ENCODE assay signal across 8 cellular contexts in the genomic region with DNA sequence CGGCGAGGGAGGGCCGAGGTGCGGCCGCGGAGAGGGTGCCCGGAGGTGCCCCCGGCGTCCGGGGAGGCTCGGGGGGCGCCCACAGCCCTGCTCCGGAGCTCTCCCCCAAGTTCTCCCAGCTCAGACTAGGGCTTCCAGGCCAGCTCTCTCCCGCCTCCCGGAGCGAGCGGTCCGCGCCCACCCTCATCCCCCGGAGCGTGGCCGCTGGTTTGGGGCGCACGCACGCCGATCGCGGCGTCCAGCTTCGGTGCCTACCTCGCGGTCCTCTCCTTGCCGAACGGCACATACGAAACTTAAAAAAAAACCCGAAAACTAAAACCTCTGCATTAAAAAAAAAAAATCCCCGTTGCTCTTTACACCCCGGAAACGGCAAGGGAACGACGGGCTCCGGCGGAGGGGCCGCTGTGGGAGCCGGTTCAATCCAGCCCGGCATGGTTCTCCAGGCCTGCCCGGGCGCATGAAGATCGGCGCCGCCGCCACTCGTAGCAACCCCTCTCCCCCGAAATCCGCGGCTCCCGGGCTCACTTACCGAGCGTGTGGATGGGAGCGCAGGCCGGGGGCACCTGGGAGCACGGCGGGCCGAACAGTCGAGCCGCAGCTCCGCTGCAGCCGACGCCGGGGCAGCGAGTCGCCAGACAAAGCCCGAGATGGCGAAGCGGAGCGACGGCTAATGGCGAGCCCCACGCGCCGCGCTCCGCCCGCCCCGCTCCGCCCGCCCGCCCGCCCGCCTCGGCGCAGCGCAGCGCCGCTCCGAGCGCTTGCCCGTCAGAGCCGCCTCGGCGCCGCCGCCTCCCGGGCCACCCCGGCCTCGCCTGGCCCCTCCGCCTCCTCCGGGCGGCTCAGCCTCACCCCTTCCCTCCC. TPM values are rescaled to one million over a fixed set of nuclear protein-coding genes. Genes with fewer than 3 reads are reported as not detected.
A peak's percentile ranks its signal among the peaks of the same experiment; 100 is the strongest.
DNase-seq lines count a peak whose midpoint lies in the region; ATAC-seq and TF ChIP-seq lines count a peak whose summit lies in the region.

No MANE protein-coding gene starts in this region.

- WGBS in heart left ventricle, 4 donors: 0% methylated on average over 48 to 109 of the region's 109 CpGs

- peak overlapping the region; percentile 97 for H3K9ac ChIP-seq in adipocyte (ENCODE audit: low read length)

- TF ChIP-seq CTCF in RWPE2 (IDR thresholded peaks at IDR 0.05; ENCODE audit: poor library complexity, severe bottlenecking) (no peak), heart left ventricle (IDR thresholded peaks at IDR 0.05) (no peak)

- H3K9me3 ChIP-seq in RWPE2 (ENCODE audit: severe bottlenecking) (no peaks in the 10 kb centered on the region), adipocyte (ENCODE audit: control insufficient read depth, low read length) (no peaks in the 10 kb centered on the region), heart left ventricle (no peaks in the 10 kb centered on the region)

- DNase-seq in D341Med (ENCODE audit: low spot score): peak; percentile 80
- DNase-seq in RWPE2 (ENCODE audit: low spot score): no peak
- peak; percentile 82 for DNase-seq in adipocyte (ENCODE audit: low read depth)
- DNase-seq in heart left ventricle: peak; percentile 53 to 77 (median 57)
- peak in 8 of 10 donors; percentile 23 to 93 (median 59) for DNase-seq in posterior cingulate gyrus
- no peak for DNase-seq in putamen (ENCODE audit: low spot score)

- H3K4me1 ChIP-seq in RWPE2 (ENCODE audit: insufficient read depth, poor library complexity, severe bottlenecking): peaks cover 19% of the 10 kb centered on the region
- peaks cover 44% of the 10 kb centered on the region for H3K4me1 ChIP-seq in adipocyte (ENCODE audit: control insufficient read depth, insufficient read depth, low read length)
- H3K4me1 ChIP-seq in heart left ventricle: peaks cover 4 to 53% (median 42%) of the 10 kb centered on the region in 12 donors

- intact Hi-C loops in heart left ventricle (cut with DNase I): loop anchor here in 7 of 10 donors (1.0 to 10.0 kb wide), 3 partner anchors 54 to 105 kb away; partner anchors contain the start of gene RUNDC3A (in 1 of the 7)
- intact Hi-C loops in posterior cingulate gyrus (cut with DNase I): loop anchor here (1.0 kb wide), 1 partner anchor 88 kb away; the partner anchor contains the start of gene RUNDC3A

- peak in 1 of 2 donors; percentile 14 for TF ChIP-seq POLR2A in heart left ventricle (IDR thresholded peaks at IDR 0.05)

- peak overlapping the region; percentile 83 for H3K4me3 ChIP-seq in RWPE2 (ENCODE audit: severe bottlenecking)
- peak overlapping the region; percentile 90 for H3K4me3 ChIP-seq in adipocyte (ENCODE audit: low read length)
- H3K4me3 ChIP-seq in heart left ventricle: peak overlapping the region; percentile 76 to 100 (median 96)

- H3K36me3 ChIP-seq in RWPE2 (ENCODE audit: low read depth) (peaks cover 20% of the 10 kb centered on the region), adipocyte (ENCODE audit: control insufficient read depth, insufficient read depth, low read length, severe bottlenecking) (peaks cover 17% of the 10 kb centered on the region), heart left ventricle (peaks cover 5 to 19% (median 16%) of the 10 kb centered on the region in 9 donors)

- no peaks in the 10 kb centered on the region for H3K27me3 ChIP-seq in RWPE2 (ENCODE audit: insufficient read depth, poor library complexity, severe bottlenecking)
- no peaks in the 10 kb centered on the region for H3K27me3 ChIP-seq in adipocyte (replicated peaks; ENCODE audit: control insufficient read depth, insufficient read depth, low read length)
- no peaks in the 10 kb centered on the region for H3K27me3 ChIP-seq in heart left ventricle

- peak; percentile 9 for ATAC-seq in HG02642 (IDR thresholded peaks at IDR 0.05; ENCODE audit: poor library complexity, unreplicated experiment)
- ATAC-seq in RWPE2 (ENCODE audit: low read depth): peak; percentile 7; the same call in 1 of the 3 replicates
- peak in 3 of 4 donors; percentile 10 to 24 (median 11) for ATAC-seq in heart left ventricle
- ATAC-seq in GM21576 (IDR thresholded peaks at IDR 0.05; ENCODE audit: unreplicated experiment): no peak

- H3K27ac ChIP-seq in RWPE2 (ENCODE audit: poor library complexity, severe bottlenecking): peak overlapping the region; percentile 95
- peak overlapping the region; percentile 97 to 100 (median 100) for H3K27ac ChIP-seq in heart left ventricle

RNA-seq across cellular contexts. Expression of gene UBTF, which starts 1.0 kb away (rescaled TPM):
- 10 to 100 TPM; 33.1 to 61.2 (median 44.2) TPM for total RNA-seq in heart left ventricle
- 10 to 100 TPM; 34.1 to 41.6 TPM for polyA plus RNA-seq in heart left ventricle

RNA-seq across cellular contexts. Expression of gene ATXN7L3, which starts 20.8 kb away (rescaled TPM):
- 10 to 100 TPM; 24.1 to 51.9 (median 35.3) TPM for total RNA-seq in heart left ventricle
- polyA plus RNA-seq in heart left ventricle: 10 to 100 TPM; 24.3 to 54.4 TPM

RNA-seq across cellular contexts. Expression of gene TMUB2, which starts 33.7 kb away (rescaled TPM):
- 10 to 100 TPM; 18.8 to 37.4 (median 21.8) TPM for total RNA-seq in heart left ventricle
- polyA plus RNA-seq in heart left ventricle: 10 to 100 TPM; 24.7 to 35.1 TPM

RNA-seq across cellular contexts. Expression of gene SLC4A1, which starts 47.5 kb away (rescaled TPM):
- total RNA-seq in heart left ventricle: 1 to 10 TPM in 1 of 9 donors, under 1 TPM in 7, not detected in 1; 0.29 to 3.3 (median 0.61) TPM
- under 1 TPM in 1 of 2 donors, not detected in 1; 0.03 TPM for polyA plus RNA-seq in heart left ventricle

RNA-seq across cellular contexts. Expression of gene ASB16, which starts 49.9 kb away (rescaled TPM):
- 10 to 100 TPM in 7 of 9 donors, 1 to 10 TPM in 2; 7.7 to 71.1 (median 13.8) TPM for total RNA-seq in heart left ventricle
- 1 to 10 TPM; 1.5 to 5.1 TPM for polyA plus RNA-seq in heart left ventricle

Comparison
In these comparisons a context has a peak if more than half of its experiments do, and no peak if none do; other contexts are left out.
1. DNase-seq: peak in D341Med (single experiment), adipocyte (single experiment), heart left ventricle (5 of 5) and posterior cingulate gyrus (8 of 10); none in RWPE2 (single experiment) and putamen (single experiment).
2. Peak in every context shown above with its lines, with median percentiles within 50 percentile points of each other: H3K4me3 ChIP-seq.